ENCODE assay signal across 9 cellular contexts in the genomic region with DNA sequence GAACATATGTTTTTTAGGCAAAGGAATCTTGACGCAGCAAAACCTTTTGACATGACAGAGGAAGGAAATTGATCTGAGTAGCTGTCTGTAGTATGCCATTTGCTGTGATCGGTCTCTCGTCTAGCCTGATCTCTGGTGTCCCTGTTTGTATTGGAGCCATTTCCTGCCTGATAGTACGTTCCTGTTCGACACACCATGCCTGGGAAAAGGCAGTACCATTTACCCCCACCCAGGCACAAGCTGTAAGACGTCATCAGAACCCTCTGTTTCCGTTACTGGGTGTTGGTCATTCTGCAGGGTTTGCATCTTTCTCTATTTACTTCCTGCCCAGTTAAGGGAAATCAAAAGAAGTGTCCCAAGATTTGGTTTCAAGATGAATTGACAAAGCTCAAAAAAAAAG.
DNase-seq lines count a peak whose midpoint lies in the region; TF ChIP-seq lines count a peak whose summit lies in the region.
"Had no signal": no experiment of that assay in that cellular context is flagged by ENCODE, and none has a peak within 500 bp of the region (broad histone marks: within the 10 kb centered on the region; RNA-seq: fewer than 3 reads in every experiment).

No MANE protein-coding gene starts in this region.

- H3K27me3 Mint-ChIP-seq in activated CD4-positive, alpha-beta T cell treated with anti-CD3 and anti-CD28 coated beads, Interleukin-2, amount 10 ng/mL, durations not matched to agents 7 days and 5 days = no peaks in the 10 kb centered on the region

- no peak overlapping the region for H2AFZ ChIP-seq in Karpas-422 (ENCODE audit: low read length)

- H3K79me2 ChIP-seq in Karpas-422 (ENCODE audit: low read length) = no peaks in the 10 kb centered on the region

- intact Hi-C loops in testis (cut with DNase I; ENCODE audit: low total_unique reads) = no loop called here
- intact Hi-C loops in breast epithelium (cut with DNase I; ENCODE audit: low total_unique reads) = no loop called here

- POLR2A ChIA-PET in activated CD4-positive, alpha-beta T cell treated with anti-CD3 and anti-CD28 coated beads, Interleukin-2, amount 10 ng/mL, durations not matched to agents 7 days and 5 days (lab: Charles Lee) = interaction anchor here (1.1 kb wide), 1 partner anchor 687 kb away, joined by 3 read pairs; no protein-coding TSS in a partner anchor

- H3K4me3 ChIP-seq in testis (no peak overlapping the region), Karpas-422 (ENCODE audit: low read length) (no peak overlapping the region), breast epithelium (peak overlapping the region in 1 of 3 donors; percentile 8)

- no peak overlapping the region for H3K4me2 ChIP-seq in Karpas-422 (ENCODE audit: low read depth, low read length, poor library complexity, severe bottlenecking)

- H3K9me3 ChIP-seq in testis (no peaks in the 10 kb centered on the region), Karpas-422 (ENCODE audit: low read length) (no peaks in the 10 kb centered on the region), breast epithelium (no peaks in the 10 kb centered on the region)

- peaks cover 28% of the 10 kb centered on the region for H3K4me1 Mint-ChIP-seq in activated CD4-positive, alpha-beta T cell treated with anti-CD3 and anti-CD28 coated beads, Interleukin-2, amount 10 ng/mL, durations not matched to agents 7 days and 5 days

- DNase-seq in activated CD4-positive, alpha-beta T cell treated with anti-CD3 and anti-CD28 coated beads, Interleukin-2, amount 10 ng/mL, durations not matched to agents 7 days and 5 days = peak; percentile 23
- DNase-seq in activated CD4-positive, alpha-beta T cell treated with anti-CD3 and anti-CD28 coated beads for 1 hour = no peak
- peak; percentile 29 for DNase-seq in central memory CD4-positive, alpha-beta T cell
- DNase-seq in lung microvascular endothelial cell (ENCODE audit: low read depth in 2 of 2) = peak; percentile 69 to 91
- peak; percentile 18 for DNase-seq in testis
- no peak for DNase-seq in Karpas-422
- DNase-seq in breast epithelium (ENCODE audit: low spot score in 2 of 2) = no peak
- DNase-seq in MV-4-11 (lab: John Stamatoyannopoulos, UW) = no peak
- DNase-seq: brain microvascular endothelial cell had no signal

- 64 to 78% methylated on average over 7 of the region's 7 CpGs for WGBS in testis, 2 donors

- TF ChIP-seq POLR2A in testis (IDR thresholded peaks at IDR 0.05) = no peak
- no peak for TF ChIP-seq POLR2A in breast epithelium (IDR thresholded peaks at IDR 0.05)

- H3K4me3 Mint-ChIP-seq in activated CD4-positive, alpha-beta T cell treated with anti-CD3 and anti-CD28 coated beads, Interleukin-2, amount 10 ng/mL, durations not matched to agents 7 days and 5 days = no peak overlapping the region

- CTCF ChIA-PET in activated CD4-positive, alpha-beta T cell treated with anti-CD3 and anti-CD28 coated beads, Interleukin-2, amount 10 ng/mL, durations not matched to agents 7 days and 5 days (lab: Charles Lee) = interaction anchor here (0.7 to 1.6 kb wide), 5 partner anchors 9 to 393 kb away, joined by 3 to 6 read pairs (median 3); no protein-coding TSS in a partner anchor

- no peaks in the 10 kb centered on the region for H3K9me2 ChIP-seq in Karpas-422 (replicated peaks; ENCODE audit: insufficient read depth, low read length)

- no peaks in the 10 kb centered on the region for H4K20me1 ChIP-seq in Karpas-422 (ENCODE audit: insufficient read depth, low read depth, low read length)

- H3K9ac ChIP-seq in Karpas-422 (ENCODE audit: low read length) = no peak overlapping the region

- no peak for TF ChIP-seq CTCF in testis (IDR thresholded peaks at IDR 0.05)
- TF ChIP-seq CTCF in breast epithelium (IDR thresholded peaks at IDR 0.05) = no peak

- no peaks in the 10 kb centered on the region for H3K9me3 Mint-ChIP-seq in activated CD4-positive, alpha-beta T cell treated with anti-CD3 and anti-CD28 coated beads, Interleukin-2, amount 10 ng/mL, durations not matched to agents 7 days and 5 days

- no peaks in the 10 kb centered on the region for H3K27me3 ChIP-seq in testis
- no peaks in the 10 kb centered on the region for H3K27me3 ChIP-seq in Karpas-422 (ENCODE audit: low read length)
- H3K27me3 ChIP-seq in breast epithelium = no peaks in the 10 kb centered on the region
- H3K27me3 ChIP-seq: brain microvascular endothelial cell had no signal

- H3K27ac ChIP-seq in testis (no peak overlapping the region), Karpas-422 (ENCODE audit: low read length) (no peak overlapping the region), breast epithelium (peak overlapping the region in 1 of 2 donors; percentile 68)
- H3K27ac ChIP-seq: brain microvascular endothelial cell had no signal

- no peaks in the 10 kb centered on the region for H3K4me1 ChIP-seq in testis
- no peaks in the 10 kb centered on the region for H3K4me1 ChIP-seq in Karpas-422 (ENCODE audit: low read length)
- no peaks in the 10 kb centered on the region for H3K4me1 ChIP-seq in breast epithelium

- H3K36me3 Mint-ChIP-seq in activated CD4-positive, alpha-beta T cell treated with anti-CD3 and anti-CD28 coated beads, Interleukin-2, amount 10 ng/mL, durations not matched to agents 7 days and 5 days (ENCODE audit: low read depth) = peaks cover 2% of the 10 kb centered on the region

- no peaks in the 10 kb centered on the region for H3K36me3 ChIP-seq in testis (ENCODE audit: low read depth, missing control alignments)
- H3K36me3 ChIP-seq in Karpas-422 (ENCODE audit: insufficient read depth, low read length) = no peaks in the 10 kb centered on the region
- no peaks in the 10 kb centered on the region for H3K36me3 ChIP-seq in breast epithelium
- H3K36me3 ChIP-seq: brain microvascular endothelial cell had no signal

- peak overlapping the region; percentile 89 for H3K27ac Mint-ChIP-seq in activated CD4-positive, alpha-beta T cell treated with anti-CD3 and anti-CD28 coated beads, Interleukin-2, amount 10 ng/mL, durations not matched to agents 7 days and 5 days

Comparison
In these comparisons a context has a peak if more than half of its experiments do, and no peak if none do; other contexts are left out.
1. DNase-seq: peak in activated CD4-positive, alpha-beta T cell treated with anti-CD3 and anti-CD28 coated beads, Interleukin-2, amount 10 ng/mL, durations not matched to agents 7 days and 5 days (single experiment), central memory CD4-positive, alpha-beta T cell (single experiment), lung microvascular endothelial cell (2 of 2) and testis (single experiment); none in activated CD4-positive, alpha-beta T cell treated with anti-CD3 and anti-CD28 coated beads for 1 hour (single experiment), Karpas-422 (single experiment), breast epithelium (0 of 2) and MV-4-11 (single experiment).